ENCODE assay signal across 11 cellular contexts in the genomic region with DNA sequence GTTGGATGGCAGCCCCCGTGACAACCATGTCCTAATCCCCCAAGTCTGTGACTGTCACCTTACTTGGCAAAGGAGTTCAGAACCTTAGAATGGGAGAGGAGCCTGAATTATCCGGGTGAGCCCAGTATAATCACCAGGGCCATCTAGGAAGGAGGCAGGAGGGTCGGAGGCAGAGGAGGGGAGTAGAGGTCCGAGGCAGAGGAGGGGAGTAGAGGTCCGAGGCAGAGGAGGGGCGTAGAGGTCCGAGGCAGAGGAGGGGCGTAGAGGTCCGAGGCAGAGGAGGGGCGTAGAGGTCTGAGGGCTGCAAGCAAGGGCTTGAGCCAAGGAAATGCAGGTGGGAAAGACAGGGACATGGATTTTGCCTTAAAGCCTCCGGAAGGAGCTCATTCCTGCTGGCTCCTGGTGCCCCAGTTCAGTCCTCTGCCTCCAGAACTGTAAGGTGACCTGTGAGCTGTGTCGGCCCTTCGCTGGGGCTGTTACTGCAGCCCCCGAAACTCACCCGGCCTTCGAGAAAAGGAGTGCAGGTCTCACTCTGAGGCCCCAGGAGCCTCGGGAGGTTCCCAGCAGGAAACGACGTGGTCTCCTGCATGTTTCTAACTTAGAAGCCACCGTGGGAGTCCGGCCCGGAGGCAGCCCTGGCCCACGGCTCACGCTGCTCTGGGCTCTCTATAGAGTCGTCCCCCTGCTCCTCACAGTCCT. TPM values are rescaled to one million over a fixed set of nuclear protein-coding genes. Genes with fewer than 3 reads are reported as not detected.
DNase-seq lines count a peak whose midpoint lies in the region; ATAC-seq, FAIRE-seq and TF ChIP-seq lines count a peak whose summit lies in the region.
"Had no signal": no experiment of that assay in that cellular context is flagged by ENCODE, and none has a peak within 500 bp of the region (broad histone marks: within the 10 kb centered on the region; RNA-seq: fewer than 3 reads in every experiment).

No MANE protein-coding gene starts in this region.

- no peak overlapping the region for H2AFZ ChIP-seq in neuronal stem cell (ENCODE audit: low read length)

- no peak overlapping the region for H3K4ac ChIP-seq in neuronal stem cell (ENCODE audit: low read length)

- H3K27ac ChIP-seq in neuronal stem cell (replicated peaks; ENCODE audit: low read length), result no peak overlapping the region

- H3K14ac ChIP-seq in neuronal stem cell (ENCODE audit: low read length), result no peak overlapping the region

- H3K36me3 ChIP-seq in neuronal stem cell (replicated peaks in 1 of 2; ENCODE audit: control insufficient read depth in 2 of 2, insufficient read depth in 2 of 2, low read length in 2 of 2), result no peaks in the 10 kb centered on the region

- no peak overlapping the region for H4K91ac ChIP-seq in neuronal stem cell (ENCODE audit: low read depth, low read length, poor library complexity)

- peak overlapping the region; percentile 93 for H3K18ac ChIP-seq in neuronal stem cell (ENCODE audit: low read length)

- H3K27ac Mint-ChIP-seq in stimulated activated naive CD8-positive, alpha-beta T cell treated with anti-CD3 and anti-CD28 coated beads, Interleukin-15, Interleukin-2, amounts not matched to agents 100 ng/mL and 50 ng/mL, for 24 hours, result peak overlapping the region; percentile 98
- H3K27ac Mint-ChIP-seq in dendritic cell treated with granulocyte-macrophage colony-stimulating factor and Interleukin-4, amounts not matched to agents 40 ng/mL and 50 ng/mL, for 4 days, result peak overlapping the region; percentile 89
- H3K27ac Mint-ChIP-seq in immature natural killer cell, result peak overlapping the region in 1 of 6 donors; percentile 28
- H3K27ac Mint-ChIP-seq: nephron progenitor cell had no signal

- no peaks in the 10 kb centered on the region for H3K79me1 ChIP-seq in neuronal stem cell (ENCODE audit: low read depth, low read length)

- H2BK15ac ChIP-seq in neuronal stem cell (ENCODE audit: low read length), result peak overlapping the region; percentile 100

- DNase-seq in stimulated activated naive CD8-positive, alpha-beta T cell treated with anti-CD3 and anti-CD28 coated beads, Interleukin-15, Interleukin-2, amounts not matched to agents 100 U/mL and 50 U/mL, for 24 hours, result no peak
- DNase-seq in neuronal stem cell (ENCODE audit: low spot score), result no peak
- DNase-seq in immature natural killer cell, result no peak
- no peak for DNase-seq in GM12892 (ENCODE audit: insufficient read length)
- DNase-seq in kidney glomerular epithelial cell (lab: John Stamatoyannopoulos, UW), result no peak
- DNase-seq: AML-193, cortex of kidney, nephron progenitor cell had no signal

- peaks cover 60% of the 10 kb centered on the region for H3K4me1 Mint-ChIP-seq in stimulated activated naive CD8-positive, alpha-beta T cell treated with anti-CD3 and anti-CD28 coated beads, Interleukin-15, Interleukin-2, amounts not matched to agents 100 ng/mL and 50 ng/mL, for 24 hours (ENCODE audit: low read depth)
- H3K4me1 Mint-ChIP-seq in dendritic cell treated with granulocyte-macrophage colony-stimulating factor and Interleukin-4, amounts not matched to agents 40 ng/mL and 50 ng/mL, for 4 days (ENCODE audit: low read depth), result peaks cover 22% of the 10 kb centered on the region
- peaks cover 37 to 44% of the 10 kb centered on the region in 2 donors for H3K4me1 Mint-ChIP-seq in immature natural killer cell

- FAIRE-seq in GM12892 (lab: Jason Lieb, UNC), result no peak

- H3K4me2 ChIP-seq in neuronal stem cell (ENCODE audit: insufficient read depth, low read length, poor library complexity, severe bottlenecking), result no peak overlapping the region

- peaks cover 0 to 20% of the 10 kb centered on the region in 2 donors for H3K4me1 ChIP-seq in neuronal stem cell (ENCODE audit: control insufficient read depth in 2 of 2, insufficient read depth in 1 of 2, low read depth in 1 of 2, low read length in 2 of 2)

- no peak overlapping the region for H4K8ac ChIP-seq in neuronal stem cell (ENCODE audit: low read depth, low read length)

- peak overlapping the region; percentile 63 for H2BK12ac ChIP-seq in neuronal stem cell (ENCODE audit: low read length)

- no peak for TF ChIP-seq POLR2A in GM12892 (IDR thresholded peaks at IDR 0.05; ENCODE audit: low read depth, low read length)

- no peaks in the 10 kb centered on the region for H3K9me3 Mint-ChIP-seq in stimulated activated naive CD8-positive, alpha-beta T cell treated with anti-CD3 and anti-CD28 coated beads, Interleukin-15, Interleukin-2, amounts not matched to agents 100 ng/mL and 50 ng/mL, for 24 hours
- H3K9me3 Mint-ChIP-seq in dendritic cell treated with granulocyte-macrophage colony-stimulating factor and Interleukin-4, amounts not matched to agents 40 ng/mL and 50 ng/mL, for 4 days, result no peaks in the 10 kb centered on the region
- H3K9me3 Mint-ChIP-seq in immature natural killer cell, result no peaks in the 10 kb centered on the region
- H3K9me3 Mint-ChIP-seq: nephron progenitor cell had no signal

- H3K9me3 ChIP-seq in neuronal stem cell (replicated peaks in 1 of 2; ENCODE audit: control insufficient read depth in 2 of 2, insufficient read depth in 1 of 2, low read depth in 1 of 2, low read length in 2 of 2), result no peaks in the 10 kb centered on the region

- H3K36me3 Mint-ChIP-seq in stimulated activated naive CD8-positive, alpha-beta T cell treated with anti-CD3 and anti-CD28 coated beads, Interleukin-15, Interleukin-2, amounts not matched to agents 100 ng/mL and 50 ng/mL, for 24 hours (ENCODE audit: low read depth), result no peaks in the 10 kb centered on the region
- H3K36me3 Mint-ChIP-seq in dendritic cell treated with granulocyte-macrophage colony-stimulating factor and Interleukin-4, amounts not matched to agents 40 ng/mL and 50 ng/mL, for 4 days (ENCODE audit: low read depth), result no peaks in the 10 kb centered on the region
- no peaks in the 10 kb centered on the region for H3K36me3 Mint-ChIP-seq in immature natural killer cell

- H3K4me3 Mint-ChIP-seq in stimulated activated naive CD8-positive, alpha-beta T cell treated with anti-CD3 and anti-CD28 coated beads, Interleukin-15, Interleukin-2, amounts not matched to agents 100 ng/mL and 50 ng/mL, for 24 hours, result no peak overlapping the region
- no peak overlapping the region for H3K4me3 Mint-ChIP-seq in dendritic cell treated with granulocyte-macrophage colony-stimulating factor and Interleukin-4, amounts not matched to agents 40 ng/mL and 50 ng/mL, for 4 days
- H3K4me3 Mint-ChIP-seq in immature natural killer cell, result no peak overlapping the region

- peak overlapping the region; percentile 98 for H2AK5ac ChIP-seq in neuronal stem cell (ENCODE audit: low read depth, low read length)

- H3K23ac ChIP-seq in neuronal stem cell (ENCODE audit: low read depth, low read length, poor library complexity), result peak overlapping the region; percentile 89

- H2BK120ac ChIP-seq in neuronal stem cell (ENCODE audit: low read depth, low read length), result no peak overlapping the region

- H3K27me3 ChIP-seq in neuronal stem cell (ENCODE audit: control insufficient read depth in 3 of 3, insufficient read depth in 3 of 3, low read depth in 1 of 3, low read length in 3 of 3), result peaks cover 0 to 40% (median 0%) of the 10 kb centered on the region in 3 experiments

- no peaks in the 10 kb centered on the region for H3K27me3 Mint-ChIP-seq in stimulated activated naive CD8-positive, alpha-beta T cell treated with anti-CD3 and anti-CD28 coated beads, Interleukin-15, Interleukin-2, amounts not matched to agents 100 ng/mL and 50 ng/mL, for 24 hours
- H3K27me3 Mint-ChIP-seq in dendritic cell treated with granulocyte-macrophage colony-stimulating factor and Interleukin-4, amounts not matched to agents 40 ng/mL and 50 ng/mL, for 4 days, result peaks cover 9% of the 10 kb centered on the region
- peaks cover 0 to 2% (median 0%) of the 10 kb centered on the region in 3 donors for H3K27me3 Mint-ChIP-seq in immature natural killer cell (ENCODE audit: low read depth in 3 of 3)

- intact Hi-C loops in dendritic cell treated with granulocyte-macrophage colony-stimulating factor and Interleukin-4, amounts not matched to agents 40 ng/mL and 50 ng/mL, for 4 days (cut with micrococcal nuclease), result no loop called here

- WGBS in neuronal stem cell (ENCODE audit: extremely low coverage in 2 of 2, insufficient read length in 2 of 2, insufficient replicate concordance in 1 of 2), 2 donors, result no CpG with 5 or more reads among the region's 25 CpGs

- H2BK5ac ChIP-seq in neuronal stem cell (ENCODE audit: low read length), result peak overlapping the region; percentile 62

- peak overlapping the region; percentile 54 for H3K9ac ChIP-seq in neuronal stem cell (ENCODE audit: low read depth, low read length, poor library complexity)

- ATAC-seq in stimulated activated naive CD8-positive, alpha-beta T cell treated with anti-CD3 and anti-CD28 coated beads, Interleukin-15, Interleukin-2, amounts not matched to agents 100 U/mL and 50 U/mL, for 24 hours, result no peak
- no peak for ATAC-seq in activated CD4-positive, CD25-positive, alpha-beta regulatory T cell treated with anti-CD3 and anti-CD28 coated beads, Interleukin-2, amount 50 U/mL, for 24 hours

- peak overlapping the region in 1 of 2 donors; percentile 2 for H3K4me3 ChIP-seq in neuronal stem cell (ENCODE audit: low read length in 2 of 2)

RNA-seq across cellular contexts. Expression of a gene that starts 20.0 kb away (rescaled TPM):
- 3.5 TPM for polyA plus RNA-seq in neuronal stem cell (2013, experiment 1 of 2)
- polyA plus RNA-seq in neuronal stem cell (2013, experiment 2 of 2), result 3.9 TPM
- polyA plus RNA-seq in immature natural killer cell, result under 1 TPM in 2 of 3 donors, not detected in 1; 0.34 to 0.40 TPM
- polyA plus RNA-seq in GM12892 (2012; ENCODE audit: missing spikeins), result 8.7 TPM
